12 cellular contexts compared by ENCODE assay signal in genomic region chr2:239548491-239548890, GRCh38.
DNase-seq lines count a peak whose midpoint lies in the region; ATAC-seq, FAIRE-seq and TF ChIP-seq lines count a peak whose summit lies in the region.
"Had no signal": no experiment of that assay in that cellular context is flagged by ENCODE, and none has a peak within 500 bp of the region (broad histone marks: within the 10 kb centered on the region; RNA-seq: fewer than 3 reads in every experiment).

No MANE protein-coding gene starts in this region.

- BruUV-seq in HepG2 (replicated peaks; lab: Mats Ljungman, UMichigan): no TSS peak

- TF ChIP-seq EP300 in HepG2 (IDR thresholded peaks at IDR 0.05; ENCODE audit: low read depth in 2 of 2, low read length in 2 of 2): no peak
- no peak for TF ChIP-seq EP300 in HepG2 (CRISPR knock-in tag; IDR thresholded peaks at IDR 0.05; ENCODE audit: borderline replicate concordance)

- no peak overlapping the region for H3K27ac Mint-ChIP-seq in activated T-helper 17 cell treated with anti-CD3 and anti-CD28 coated beads, Interleukin-2, amount 50 U/mL, for 72 hours
- no peak overlapping the region for H3K27ac Mint-ChIP-seq in type B pancreatic cell

- H3K4me1 Mint-ChIP-seq in activated T-helper 17 cell treated with anti-CD3 and anti-CD28 coated beads, Interleukin-2, amount 50 U/mL, for 72 hours: peaks cover 46% of the 10 kb centered on the region
- no peaks in the 10 kb centered on the region for H3K4me1 Mint-ChIP-seq in type B pancreatic cell (ENCODE audit: unreplicated experiment)

- H3K36me3 ChIP-seq in HepG2 (replicated peaks in 1 of 2; ENCODE audit: control insufficient read depth in 1 of 2, insufficient read depth in 2 of 2, low read length in 2 of 2): no peaks in the 10 kb centered on the region

- H3K79me2 ChIP-seq in HepG2 (ENCODE audit: insufficient read depth, low read length): no peaks in the 10 kb centered on the region

- in situ Hi-C loops in HepG2 (cut with HindIII; ENCODE audit: extremely low pct_ligation_motif_present, low pct_unique_long_range_greater_than_20kb): no loop called here

- H3K4me3 Mint-ChIP-seq in activated T-helper 17 cell treated with anti-CD3 and anti-CD28 coated beads, Interleukin-2, amount 50 U/mL, for 72 hours: peak overlapping the region; percentile 48
- no peak overlapping the region for H3K4me3 Mint-ChIP-seq in type B pancreatic cell

- no peak for TF ChIP-seq CTCF in type B pancreatic cell (conservative IDR thresholded peaks at IDR 0.05)
- TF ChIP-seq CTCF in HepG2 (CRISPR knock-in tag; IDR thresholded peaks at IDR 0.05): no peak

- H3K4me3 ChIP-seq in HepG2 (replicated peaks in 1 of 3; ENCODE audit: insufficient read depth in 1 of 3, low read depth in 2 of 3, low read length in 3 of 3): no peak overlapping the region

- intact Hi-C loops in posterior vena cava (cut with DNase I) (no loop called here), HepG2 (cut with micrococcal nuclease; ENCODE audit: unreplicated experiment) (no loop called here)

- no peak for TF ChIP-seq RAD21 in HepG2 (CRISPR knock-in tag; IDR thresholded peaks at IDR 0.05)

- no peak overlapping the region for H3K27ac ChIP-seq in HepG2 (ENCODE audit: extremely low read length, insufficient read depth, low read length)

- H3K4me2 ChIP-seq in HepG2 (ENCODE audit: low read depth, low read length): no peak overlapping the region

- peak; percentile 29 for DNase-seq in activated CD4-positive, alpha-beta T cell treated with anti-CD3 and anti-CD28 coated beads for 1 hour
- DNase-seq in posterior vena cava (ENCODE audit: low spot score) (peak; percentile 53), type B pancreatic cell (ENCODE audit: extremely low spot score, unreplicated experiment) (no peak), HepG2 (ENCODE audit: low spot score) (no peak), NCI-H1930 (lab: John Stamatoyannopoulos, UW) (no peak)
- DNase-seq in stimulated activated CD8-positive, alpha-beta memory T cell treated with anti-CD3 and anti-CD28 coated beads, Interleukin-7, amount 100 ng/mL, for 24 hours (ENCODE audit: low read depth): peak; percentile 37
- DNase-seq: DMS79, GOT3, hypothalamus, NCI-H1048 had no signal

- FAIRE-seq in HepG2 (lab: Jason Lieb, UNC): no peak

- no peak overlapping the region for H3K9ac ChIP-seq in HepG2 (ENCODE audit: insufficient read depth, low read depth, low read length)

- peaks cover 6% of the 10 kb centered on the region for H3K27me3 Mint-ChIP-seq in activated T-helper 17 cell treated with anti-CD3 and anti-CD28 coated beads, Interleukin-2, amount 50 U/mL, for 72 hours
- peaks cover 25% of the 10 kb centered on the region for H3K27me3 Mint-ChIP-seq in type B pancreatic cell

- H3K36me3 Mint-ChIP-seq in activated T-helper 17 cell treated with anti-CD3 and anti-CD28 coated beads, Interleukin-2, amount 50 U/mL, for 72 hours (ENCODE audit: low read depth): no peaks in the 10 kb centered on the region
- H3K36me3 Mint-ChIP-seq in type B pancreatic cell: no peaks in the 10 kb centered on the region

- CTCF ChIA-PET in HepG2 (lab: Yijun Ruan, JAX; ENCODE audit: low intra/inter-chr PET ratio, low total read pairs): interaction anchor here (1.3 kb wide), 1 partner anchor 9 kb away, joined by 3 read pairs; no protein-coding TSS in a partner anchor

- no peaks in the 10 kb centered on the region for H3K9me3 ChIP-seq in HepG2 (ENCODE audit: low read length)

- no peaks in the 10 kb centered on the region for H4K20me1 ChIP-seq in HepG2 (ENCODE audit: insufficient read depth, low read length)

- 29% methylated on average over 9 of the region's 11 CpGs for WGBS in HepG2 (ENCODE audit: low lambda C conversion rate)

- POLR2A ChIA-PET in HepG2 (lab: Yijun Ruan, JAX): no interaction called here

- no peak overlapping the region for H2AFZ ChIP-seq in HepG2 (ENCODE audit: low read length)

- no peak for TF ChIP-seq POLR2A in HepG2 (IDR thresholded peaks at IDR 0.05; ENCODE audit: insufficient read depth in 1 of 2, low read depth in 2 of 2, low read length in 2 of 2)

- H3K4me1 ChIP-seq in HepG2 (ENCODE audit: insufficient read depth, low read length): no peaks in the 10 kb centered on the region

- peaks cover 6 to 56% of the 10 kb centered on the region in 2 experiments; a peak in 4 of 5 replicates for H3K27me3 ChIP-seq in HepG2 (ENCODE audit: control insufficient read depth in 1 of 2, insufficient read depth in 2 of 2, low read length in 2 of 2)

- peaks cover 3% of the 10 kb centered on the region for H3K9me3 Mint-ChIP-seq in activated T-helper 17 cell treated with anti-CD3 and anti-CD28 coated beads, Interleukin-2, amount 50 U/mL, for 72 hours
- H3K9me3 Mint-ChIP-seq in type B pancreatic cell: no peaks in the 10 kb centered on the region

- peak; percentile 91 for ATAC-seq in activated T-helper 17 cell treated with anti-CD3 and anti-CD28 coated beads, Interleukin-2, amount 50 U/mL, for 72 hours (replicated peaks)
- ATAC-seq in HepG2 (no peak), HG03135 (IDR thresholded peaks at IDR 0.05; ENCODE audit: unreplicated experiment) (no peak)

TF ChIP-seq in HepG2, 621 proteins besides CTCF, POLR2A, EP300 and RAD21:
- TF ChIP-seq ATF5 (CRISPR knock-in tag; IDR thresholded peaks at IDR 0.05; ENCODE audit: low read depth) (no peak), ZBTB3 (CRISPR knock-in tag; IDR thresholded peaks at IDR 0.05; ENCODE audit: borderline replicate concordance, low read depth) (no peak), KDM3A (CRISPR knock-in tag; IDR thresholded peaks at IDR 0.05; ENCODE audit: low read depth) (no peak), MYC (CRISPR knock-in tag; IDR thresholded peaks at IDR 0.05; ENCODE audit: borderline replicate concordance) (no peak), FOXP1 (IDR thresholded peaks at IDR 0.05) (no peak), FOXP1 (CRISPR knock-in tag; IDR thresholded peaks at IDR 0.05) (no peak), CBX5 (CRISPR knock-in tag; IDR thresholded peaks at IDR 0.05; ENCODE audit: borderline replicate concordance) (no peak), RFX1 (IDR thresholded peaks at IDR 0.05) (no peak), ZNF616 (CRISPR knock-in tag; IDR thresholded peaks at IDR 0.05; ENCODE audit: low read depth) (no peak), GTF2F1 (IDR thresholded peaks at IDR 0.05; ENCODE audit: low read length) (no peak), ERF (CRISPR knock-in tag; IDR thresholded peaks at IDR 0.05) (no peak), ZNF276 (CRISPR knock-in tag; IDR thresholded peaks at IDR 0.05; ENCODE audit: low read depth) (no peak)
- TF ChIP-seq, protein P1, sequence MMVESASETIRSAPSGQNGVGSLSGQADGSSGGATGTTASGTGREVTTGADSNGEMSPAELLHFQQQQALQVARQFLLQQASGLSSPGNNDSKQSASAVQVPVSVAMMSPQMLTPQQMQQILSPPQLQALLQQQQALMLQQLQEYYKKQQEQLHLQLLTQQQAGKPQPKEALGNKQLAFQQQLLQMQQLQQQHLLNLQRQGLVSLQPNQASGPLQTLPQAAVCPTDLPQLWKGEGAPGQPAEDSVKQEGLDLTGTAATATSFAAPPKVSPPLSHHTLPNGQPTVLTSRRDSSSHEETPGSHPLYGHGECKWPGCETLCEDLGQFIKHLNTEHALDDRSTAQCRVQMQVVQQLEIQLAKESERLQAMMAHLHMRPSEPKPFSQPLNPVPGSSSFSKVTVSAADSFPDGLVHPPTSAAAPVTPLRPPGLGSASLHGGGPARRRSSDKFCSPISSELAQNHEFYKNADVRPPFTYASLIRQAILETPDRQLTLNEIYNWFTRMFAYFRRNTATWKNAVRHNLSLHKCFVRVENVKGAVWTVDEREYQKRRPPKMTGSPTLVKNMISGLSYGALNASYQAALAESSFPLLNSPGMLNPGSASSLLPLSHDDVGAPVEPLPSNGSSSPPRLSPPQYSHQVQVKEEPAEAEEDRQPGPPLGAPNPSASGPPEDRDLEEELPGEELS (CRISPR knock-in tag; IDR thresholded peaks at IDR 0.05): no peak
- TF ChIP-seq, protein P2, sequence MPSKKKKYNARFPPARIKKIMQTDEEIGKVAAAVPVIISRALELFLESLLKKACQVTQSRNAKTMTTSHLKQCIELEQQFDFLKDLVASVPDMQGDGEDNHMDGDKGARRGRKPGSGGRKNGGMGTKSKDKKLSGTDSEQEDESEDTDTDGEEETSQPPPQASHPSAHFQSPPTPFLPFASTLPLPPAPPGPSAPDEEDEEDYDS (CRISPR knock-in tag; IDR thresholded peaks at IDR 0.05): no peak

Comparison
In these comparisons a context has a peak if more than half of its experiments do, and no peak if none do; other contexts are left out.
1. DNase-seq: peak in activated CD4-positive, alpha-beta T cell treated with anti-CD3 and anti-CD28 coated beads for 1 hour (single experiment), posterior vena cava (single experiment) and stimulated activated CD8-positive, alpha-beta memory T cell treated with anti-CD3 and anti-CD28 coated beads, Interleukin-7, amount 100 ng/mL, for 24 hours (single experiment); none in type B pancreatic cell (single experiment), HepG2 (single experiment) and NCI-H1930 (0 of 2).